8 cellular contexts compared by ENCODE assay signal in genomic region chr15:64460206-64460736, GRCh38. TPM values are rescaled to one million over a fixed set of nuclear protein-coding genes. Genes with fewer than 3 reads are reported as not detected.
DNase-seq lines count a peak whose midpoint lies in the region; ATAC-seq, FAIRE-seq and TF ChIP-seq lines count a peak whose summit lies in the region.

A gene with protein sequence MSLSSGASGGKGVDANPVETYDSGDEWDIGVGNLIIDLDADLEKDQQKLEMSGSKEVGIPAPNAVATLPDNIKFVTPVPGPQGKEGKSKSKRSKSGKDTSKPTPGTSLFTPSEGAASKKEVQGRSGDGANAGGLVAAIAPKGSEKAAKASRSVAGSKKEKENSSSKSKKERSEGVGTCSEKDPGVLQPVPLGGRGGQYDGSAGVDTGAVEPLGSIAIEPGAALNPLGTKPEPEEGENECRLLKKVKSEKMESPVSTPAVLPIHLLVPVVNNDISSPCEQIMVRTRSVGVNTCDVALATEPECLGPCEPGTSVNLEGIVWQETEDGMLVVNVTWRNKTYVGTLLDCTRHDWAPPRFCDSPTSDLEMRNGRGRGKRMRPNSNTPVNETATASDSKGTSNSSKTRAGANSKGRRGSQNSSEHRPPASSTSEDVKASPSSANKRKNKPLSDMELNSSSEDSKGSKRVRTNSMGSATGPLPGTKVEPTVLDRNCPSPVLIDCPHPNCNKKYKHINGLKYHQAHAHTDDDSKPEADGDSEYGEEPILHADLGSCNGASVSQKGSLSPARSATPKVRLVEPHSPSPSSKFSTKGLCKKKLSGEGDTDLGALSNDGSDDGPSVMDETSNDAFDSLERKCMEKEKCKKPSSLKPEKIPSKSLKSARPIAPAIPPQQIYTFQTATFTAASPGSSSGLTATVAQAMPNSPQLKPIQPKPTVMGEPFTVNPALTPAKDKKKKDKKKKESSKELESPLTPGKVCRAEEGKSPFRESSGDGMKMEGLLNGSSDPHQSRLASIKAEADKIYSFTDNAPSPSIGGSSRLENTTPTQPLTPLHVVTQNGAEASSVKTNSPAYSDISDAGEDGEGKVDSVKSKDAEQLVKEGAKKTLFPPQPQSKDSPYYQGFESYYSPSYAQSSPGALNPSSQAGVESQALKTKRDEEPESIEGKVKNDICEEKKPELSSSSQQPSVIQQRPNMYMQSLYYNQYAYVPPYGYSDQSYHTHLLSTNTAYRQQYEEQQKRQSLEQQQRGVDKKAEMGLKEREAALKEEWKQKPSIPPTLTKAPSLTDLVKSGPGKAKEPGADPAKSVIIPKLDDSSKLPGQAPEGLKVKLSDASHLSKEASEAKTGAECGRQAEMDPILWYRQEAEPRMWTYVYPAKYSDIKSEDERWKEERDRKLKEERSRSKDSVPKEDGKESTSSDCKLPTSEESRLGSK (N-terminal part only) (plus strand): TSS chr15:64460578. CDS start chr15:64499420, 38,842 bp downstream.

- ATAC-seq in HG03066 (IDR thresholded peaks at IDR 0.05; ENCODE audit: low read depth, unreplicated experiment) (peak; percentile 49), HG03378 (IDR thresholded peaks at IDR 0.05; ENCODE audit: unreplicated experiment) (no peak)
- peak; percentile 67 to 77 for ATAC-seq in activated CD4-positive, CD25-positive, alpha-beta regulatory T cell treated with anti-CD3 and anti-CD28 coated beads, Interleukin-2, amount 50 U/mL, for 24 hours

- FAIRE-seq in GM12891 (lab: Jason Lieb, UNC): peak; percentile 66

- TF ChIP-seq POLR2A in GM12891 (IDR thresholded peaks at IDR 0.05; ENCODE audit: low read depth, low read length): no peak; the same call in 1 of the 2 replicates

- DNase-seq in GM12891 (ENCODE audit: insufficient read length, low spot score) (peak; percentile 72), NCI-H226 (peak; percentile 99), inferior parietal cortex (ENCODE audit: extremely low spot score) (peak; percentile 93), smooth muscle cell of the brain vasculature (ENCODE audit: low read depth, low spot score) (peak; percentile 88)
- peak; percentile 82 for DNase-seq in central memory CD4-positive, alpha-beta T cell

TF ChIP-seq in GM12891, 5 proteins besides CTCF, POLR2A, EP300 and RAD21:
- TF ChIP-seq SPI1 (IDR thresholded peaks at IDR 0.05; ENCODE audit: low read depth, low read length) (peak; percentile 69), POU2F2 (IDR thresholded peaks at IDR 0.05; ENCODE audit: low read depth, low read length) (peak; percentile 67; the same call in 1 of the 2 replicates), POLR2AphosphoS5 (IDR thresholded peaks at IDR 0.05; ENCODE audit: low read depth, low read length) (peak; percentile 45; the same call in 1 of the 2 replicates), TAF1 (IDR thresholded peaks at IDR 0.05; ENCODE audit: low read depth, low read length) (peak; percentile 67), PAX5 (IDR thresholded peaks at IDR 0.05; ENCODE audit: insufficient read depth, low read length, severe bottlenecking) (peak; percentile 35)

RNA-seq across cellular contexts. Expression of the gene that starts here (rescaled TPM):
- polyA plus RNA-seq in GM12891 (2012; ENCODE audit: low read depth, missing spikeins): 11.0 TPM
